13 cellular contexts compared by ENCODE assay signal in genomic region chr1:5597991-5598823, GRCh38.
A peak's percentile ranks its signal among the peaks of the same experiment; 100 is the strongest.
DNase-seq lines count a peak whose midpoint lies in the region; ATAC-seq and TF ChIP-seq lines count a peak whose summit lies in the region.
"Had no signal": no experiment of that assay in that cellular context is flagged by ENCODE, and none has a peak within 500 bp of the region (broad histone marks: within the 10 kb centered on the region; RNA-seq: fewer than 3 reads in every experiment).

No MANE protein-coding gene starts in this region.

- H3K4me3 ChIP-seq in mammary epithelial cell (replicated peaks in 1 of 3; ENCODE audit: insufficient read depth in 1 of 3, low read depth in 2 of 3, low read length in 3 of 3) (no peak overlapping the region), PC-3 (ENCODE audit: low read length) (no peak overlapping the region)
- H3K4me3 ChIP-seq: SJCRH30 had no signal

- H3K4me2 ChIP-seq in mammary epithelial cell (ENCODE audit: insufficient read depth, low read depth, low read length) (no peak overlapping the region), PC-3 (ENCODE audit: low read length) (no peak overlapping the region)

- H3K27ac Mint-ChIP-seq in MCF 10A (ENCODE audit: low read depth, unreplicated experiment): no peak overlapping the region
- H3K27ac Mint-ChIP-seq: activated naive CD8-positive, alpha-beta T cell had no signal

- peaks cover 15% of the 10 kb centered on the region for H3K4me1 Mint-ChIP-seq in MCF 10A (ENCODE audit: insufficient read depth, unreplicated experiment)

- H3K79me2 ChIP-seq in mammary epithelial cell (ENCODE audit: insufficient read depth, low read length) (no peaks in the 10 kb centered on the region), PC-3 (ENCODE audit: low read length) (no peaks in the 10 kb centered on the region)

- dilution Hi-C loops in mammary epithelial cell (cut with HindIII; ENCODE audit: low sequenced_read_pairs): no loop called here

- no peaks in the 10 kb centered on the region for H3K36me3 Mint-ChIP-seq in MCF 10A (ENCODE audit: insufficient read depth, unreplicated experiment)
- H3K36me3 Mint-ChIP-seq: activated naive CD8-positive, alpha-beta T cell had no signal

- H3F3A ChIP-seq in PC-3 (ENCODE audit: low read length, unreplicated experiment): no peaks in the 10 kb centered on the region

- H3K9me3 Mint-ChIP-seq in MCF 10A (ENCODE audit: unreplicated experiment): no peaks in the 10 kb centered on the region

- H2AFZ ChIP-seq in mammary epithelial cell (ENCODE audit: low read depth, low read length): no peak overlapping the region
- H2AFZ ChIP-seq in PC-3 (ENCODE audit: low read length): no peak overlapping the region

- CTCF ChIA-PET in MCF 10A (lab: Yijun Ruan, JAX) (interaction anchor here (0.8 to 2.8 kb wide), 7 partner anchors 13 to 147 kb away, joined by 3 to 9 read pairs (median 4); no protein-coding TSS in a partner anchor), mammary epithelial cell (lab: Charles Lee; ENCODE audit: low non-redundant PET) (no interaction called here), PC-3 (lab: Charles Lee) (no interaction called here)

- no peaks in the 10 kb centered on the region for H3K36me3 ChIP-seq in mammary epithelial cell (ENCODE audit: insufficient read depth, low read length)
- no peaks in the 10 kb centered on the region for H3K36me3 ChIP-seq in PC-3 (ENCODE audit: low read depth, low read length)
- H3K36me3 ChIP-seq: SJCRH30 had no signal

- peaks cover 28% of the 10 kb centered on the region for H3K27me3 Mint-ChIP-seq in MCF 10A (ENCODE audit: insufficient read depth, unreplicated experiment)

- H3K4me1 ChIP-seq in mammary epithelial cell (ENCODE audit: insufficient read depth, low read length): no peaks in the 10 kb centered on the region
- no peaks in the 10 kb centered on the region for H3K4me1 ChIP-seq in PC-3 (ENCODE audit: insufficient read depth, low read length)
- H3K4me1 ChIP-seq: SJCRH30 had no signal

- POLR2A ChIA-PET in MCF 10A (lab: Yijun Ruan, JAX) (interaction anchor here (0.6 to 2.3 kb wide), 3 partner anchors 13 to 69 kb away, joined by 3 to 17 read pairs (median 3); no protein-coding TSS in a partner anchor), PC-3 (lab: Charles Lee; ENCODE audit: unreplicated experiment) (no interaction called here)

- H3K27me3 ChIP-seq in mammary epithelial cell (ENCODE audit: insufficient read depth, low read length): no peaks in the 10 kb centered on the region
- peaks cover 63% of the 10 kb centered on the region for H3K27me3 ChIP-seq in PC-3 (ENCODE audit: low read length)

- in situ Hi-C loops in mammary epithelial cell (cut with MboI; ENCODE audit: low sequenced_read_pairs in 2 of 2): no loop called here

- H3K27ac ChIP-seq in mammary epithelial cell (ENCODE audit: insufficient read depth, low read depth, low read length): no peak overlapping the region
- no peak overlapping the region for H3K27ac ChIP-seq in PC-3 (ENCODE audit: low read length)
- H3K27ac ChIP-seq: SJCRH30 had no signal

- ATAC-seq in PC-3 (no peak), HG02885 (IDR thresholded peaks at IDR 0.05; ENCODE audit: poor library complexity, unreplicated experiment) (no peak)

- BruUV-seq in MCF 10A (replicated peaks; lab: Mats Ljungman, UMichigan) (no TSS peak), mammary epithelial cell (replicated peaks; lab: Mats Ljungman, UMichigan) (no TSS peak), PC-3 (replicated peaks; lab: Mats Ljungman, UMichigan) (no TSS peak)

- H4K20me1 ChIP-seq in mammary epithelial cell (ENCODE audit: insufficient read depth, low read length): no peaks in the 10 kb centered on the region
- no peaks in the 10 kb centered on the region for H4K20me1 ChIP-seq in PC-3 (ENCODE audit: low read length)

- DNase-seq in MCF 10A (ENCODE audit: unreplicated experiment) (peak; percentile 1), mammary epithelial cell (no peak), PC-3 (no peak), left kidney (ENCODE audit: low read depth, low spot score) (peak; percentile 33), ureter (ENCODE audit: low spot score) (peak; percentile 70), A172 (ENCODE audit: low spot score) (no peak), GDM1 (lab: John Stamatoyannopoulos, UW) (no peak)
- DNase-seq: AML-193; NCI-H1930; SJCRH30; stimulated activated CD8-positive, alpha-beta memory T cell treated with anti-CD3 and anti-CD28 coated beads, Interleukin-4, amount 100 ng/mL, for 48 hours had no signal

- no peak overlapping the region for H3K4me3 Mint-ChIP-seq in MCF 10A (ENCODE audit: unreplicated experiment)
- H3K4me3 Mint-ChIP-seq: activated naive CD8-positive, alpha-beta T cell had no signal

- H3K9me3 ChIP-seq in mammary epithelial cell (replicated peaks; ENCODE audit: insufficient read depth, low read length) (peaks cover 15% of the 10 kb centered on the region), PC-3 (ENCODE audit: low read length) (no peaks in the 10 kb centered on the region)
- H3K9me3 ChIP-seq: SJCRH30 had no signal

- intact Hi-C loops in MCF 10A (cut with micrococcal nuclease): loop anchor here (2.0 kb wide), 1 partner anchor 83 kb away; no protein-coding TSS in a partner anchor
- intact Hi-C loops in mammary epithelial cell (cut with micrococcal nuclease): no loop called here
- intact Hi-C loops in PC-3 (cut with micrococcal nuclease): no loop called here

- H3K9me2 ChIP-seq in PC-3 (replicated peaks; ENCODE audit: low read length): no peaks in the 10 kb centered on the region

- TF ChIP-seq CTCF in MCF 10A (IDR thresholded peaks at IDR 0.05; ENCODE audit: unreplicated experiment) (no peak), mammary epithelial cell (conservative IDR thresholded peaks at IDR 0.05 in 1 of 2, IDR thresholded peaks at IDR 0.05 in 1 of 2; ENCODE audit: extremely low read depth in 1 of 2, insufficient read depth in 1 of 2, low read depth in 1 of 2, low read length in 2 of 2) (no peak), PC-3 (conservative IDR thresholded peaks at IDR 0.05; ENCODE audit: low read depth, low read length) (peak; percentile 45)

- 18% methylated on average over 10 of the region's 10 CpGs for WGBS in mammary epithelial cell (ENCODE audit: low coverage, missing lambda C conversion rate)

- H3K9ac ChIP-seq in mammary epithelial cell (ENCODE audit: insufficient read depth, low read length): no peak overlapping the region
- H3K9ac ChIP-seq in PC-3 (ENCODE audit: low read length): no peak overlapping the region

Comparison
In these comparisons a context has a peak if more than half of its experiments do, and no peak if none do; other contexts are left out.
1. DNase-seq: peak in MCF 10A (single experiment), left kidney (single experiment) and ureter (single experiment); none in mammary epithelial cell (single experiment), PC-3 (single experiment), A172 (single experiment) and GDM1 (single experiment).